8 cellular contexts compared by ENCODE assay signal in genomic region chr17:39153541-39154111, GRCh38. TPM values are rescaled to one million over a fixed set of nuclear protein-coding genes. Genes with fewer than 3 reads are reported as not detected.
A peak's percentile ranks its signal among the peaks of the same experiment; 100 is the strongest.
DNase-seq lines count a peak whose midpoint lies in the region; ATAC-seq and TF ChIP-seq lines count a peak whose summit lies in the region.

No MANE protein-coding gene starts in this region.

- peaks cover 7% of the 10 kb centered on the region for H3K36me3 Mint-ChIP-seq in activated T-cell treated with anti-CD3 and anti-CD28 coated beads, Interleukin-2, amount 50 U/mL, for 24 hours (ENCODE audit: low read depth)

- peaks cover 7% of the 10 kb centered on the region for H3K4me1 ChIP-seq in PC-3 (ENCODE audit: insufficient read depth, low read length)
- peaks cover 13% of the 10 kb centered on the region for H3K4me1 ChIP-seq in mucosa of descending colon (ENCODE audit: low read depth)

- H3K4me3 ChIP-seq in Jurkat, Clone E6-1 (ENCODE audit: low read length): peak overlapping the region; percentile 74
- H3K4me3 ChIP-seq in PC-3 (ENCODE audit: low read length): peak overlapping the region; percentile 90
- H3K4me3 ChIP-seq in mucosa of descending colon: peak overlapping the region; percentile 54

- H3K27ac Mint-ChIP-seq in activated T-cell treated with anti-CD3 and anti-CD28 coated beads, Interleukin-2, amount 50 U/mL, for 24 hours: peak overlapping the region; percentile 98

- no TSS peak for BruUV-seq in PC-3 (replicated peaks; lab: Mats Ljungman, UMichigan)

- H3K79me2 ChIP-seq in PC-3 (ENCODE audit: low read length): no peaks in the 10 kb centered on the region

- H3K27ac ChIP-seq in PC-3 (ENCODE audit: low read length): 0 out of 2 replicates have a peak overlapping the region, but pooled peaks have one; percentile 16

- peak overlapping the region; percentile 97 for H3K4me2 ChIP-seq in PC-3 (ENCODE audit: low read length)

- H4K20me1 ChIP-seq in PC-3 (ENCODE audit: low read length): no peaks in the 10 kb centered on the region

- H3K36me3 ChIP-seq in PC-3 (ENCODE audit: low read depth, low read length): no peaks in the 10 kb centered on the region
- H3K36me3 ChIP-seq in mucosa of descending colon (ENCODE audit: low read depth): no peaks in the 10 kb centered on the region

- H3K9me3 ChIP-seq in PC-3 (ENCODE audit: low read length) (no peaks in the 10 kb centered on the region), mucosa of descending colon (no peaks in the 10 kb centered on the region)

- H3K27me3 Mint-ChIP-seq in activated T-cell treated with anti-CD3 and anti-CD28 coated beads, Interleukin-2, amount 50 U/mL, for 24 hours: peaks cover 6% of the 10 kb centered on the region

- H3F3A ChIP-seq in PC-3 (ENCODE audit: low read length, unreplicated experiment): no peaks in the 10 kb centered on the region

- TF ChIP-seq POLR2A in erythroblast (IDR thresholded peaks at IDR 0.05; ENCODE audit: low read length): no peak

- peak overlapping the region; percentile 65 for H3K9ac ChIP-seq in PC-3 (ENCODE audit: low read length)

- peak overlapping the region; percentile 97 for H2AFZ ChIP-seq in PC-3 (ENCODE audit: low read length)

- intact Hi-C loops in PC-3 (cut with micrococcal nuclease) (loop anchor here (1.0 kb wide), 2 partner anchors 84 to 170 kb away; no protein-coding TSS in a partner anchor), mucosa of descending colon (cut with DNase I, micrococcal nuclease) (loop anchor here in 1 of 2 donors (10.0 kb wide), 1 partner anchor 169 kb away; no protein-coding TSS in a partner anchor)

- peaks cover 6% of the 10 kb centered on the region; the same call in 1 of the 2 replicates for H3K27me3 ChIP-seq in PC-3 (ENCODE audit: low read length)

- no peaks in the 10 kb centered on the region for H3K9me2 ChIP-seq in PC-3 (replicated peaks; ENCODE audit: low read length)

- H3K9me3 Mint-ChIP-seq in activated T-cell treated with anti-CD3 and anti-CD28 coated beads, Interleukin-2, amount 50 U/mL, for 24 hours: no peaks in the 10 kb centered on the region

- peaks cover 42% of the 10 kb centered on the region for H3K4me1 Mint-ChIP-seq in activated T-cell treated with anti-CD3 and anti-CD28 coated beads, Interleukin-2, amount 50 U/mL, for 24 hours (ENCODE audit: low read depth)

- no peak for TF ChIP-seq CTCF in PC-3 (conservative IDR thresholded peaks at IDR 0.05; ENCODE audit: low read depth, low read length)
- TF ChIP-seq CTCF in mucosa of descending colon (IDR thresholded peaks at IDR 0.05): no peak

- POLR2A ChIA-PET in PC-3 (lab: Charles Lee; ENCODE audit: unreplicated experiment): interaction anchor here (0.6 to 0.9 kb wide), 3 partner anchors 156 to 282 kb away, joined by 4 to 13 read pairs (median 8); no protein-coding TSS in a partner anchor

- ATAC-seq in GM19397 (IDR thresholded peaks at IDR 0.05; ENCODE audit: unreplicated experiment): peak; percentile 39
- peak; percentile 46 for ATAC-seq in PC-3
- ATAC-seq in mucosa of descending colon: peak; percentile 79

- CTCF ChIA-PET in PC-3 (lab: Charles Lee): interaction anchor here (0.5 to 2.9 kb wide), 4 partner anchors 11 to 172 kb away, joined by 3 to 56 read pairs (median 3); no protein-coding TSS in a partner anchor

- DNase-seq in AML-193 (lab: John Stamatoyannopoulos, UW) (peak; percentile 73 to 82), PC-3 (peak; percentile 87), erythroblast (lab: John Stamatoyannopoulos, UW) (peak; percentile 87 to 95), mucosa of descending colon (peak; percentile 92 to 96 (median 93))
- DNase-seq in Jurkat, Clone E6-1 (ENCODE audit: low read depth, low spot score): peak; percentile 80
- DNase-seq in activated T-cell treated with anti-CD3 and anti-CD28 coated beads, Interleukin-2, amount 50 U/mL, for 24 hours: peak; percentile 98
- DNase-seq in stimulated activated CD8-positive, alpha-beta memory T cell treated with anti-CD3 and anti-CD28 coated beads, Interleukin-2, amount 100 ng/mL, for 1 hour (ENCODE audit: low read depth in 2 of 2): peak; percentile 89 to 90

- H3K4me3 Mint-ChIP-seq in activated T-cell treated with anti-CD3 and anti-CD28 coated beads, Interleukin-2, amount 50 U/mL, for 24 hours: peak overlapping the region; percentile 98

RNA-seq across cellular contexts. Expression of gene PLXDC1, which starts 2.2 kb away (rescaled TPM):
- polyA plus RNA-seq in Jurkat, Clone E6-1 (2012; ENCODE audit: insufficient read depth, insufficient read length): 1.4 TPM
- total RNA-seq in PC-3 (2014; rRNA removed) (not detected in 2 replicates), mucosa of descending colon (10 to 100 TPM in 1 of 3 donors, 1 to 10 TPM in 2; 2.4 to 10.9 (median 5.6) TPM)

RNA-seq across cellular contexts. Expression of gene ARL5C, which starts 12.3 kb away (rescaled TPM):
- polyA plus RNA-seq in Jurkat, Clone E6-1 (2012; ENCODE audit: insufficient read depth, insufficient read length): not detected
- 0.58 TPM in 1 of 2 replicates, not detected in the other for total RNA-seq in PC-3 (2014; rRNA removed)
- total RNA-seq in mucosa of descending colon: not detected

RNA-seq across cellular contexts. Expression of gene CACNB1, which starts 43.8 kb away (rescaled TPM):
- 4.9 TPM for polyA plus RNA-seq in Jurkat, Clone E6-1 (2012; ENCODE audit: insufficient read depth, insufficient read length)
- total RNA-seq in PC-3 (2014; rRNA removed) (4.3 and 6.0 TPM in 2 replicates), mucosa of descending colon (10 to 100 TPM; 16.8 to 24.3 (median 20.1) TPM)

RNA-seq across cellular contexts. Expression of gene RPL19, which starts 46.5 kb away (rescaled TPM):
- polyA plus RNA-seq in Jurkat, Clone E6-1 (2012; ENCODE audit: insufficient read depth, insufficient read length): 3,873 TPM
- 2,496 and 2,509 TPM in 2 replicates for total RNA-seq in PC-3 (2014; rRNA removed)
- 1,000 to 10,000 TPM; 1,315 to 1,492 (median 1,411) TPM for total RNA-seq in mucosa of descending colon

Comparison
In these comparisons a context has a peak if more than half of its experiments do, and no peak if none do; other contexts are left out.
1. Peak in every context shown above with its lines: DNase-seq, ATAC-seq, H3K4me3 ChIP-seq and H3K27ac ChIP-seq.